In the genomic region with DNA sequence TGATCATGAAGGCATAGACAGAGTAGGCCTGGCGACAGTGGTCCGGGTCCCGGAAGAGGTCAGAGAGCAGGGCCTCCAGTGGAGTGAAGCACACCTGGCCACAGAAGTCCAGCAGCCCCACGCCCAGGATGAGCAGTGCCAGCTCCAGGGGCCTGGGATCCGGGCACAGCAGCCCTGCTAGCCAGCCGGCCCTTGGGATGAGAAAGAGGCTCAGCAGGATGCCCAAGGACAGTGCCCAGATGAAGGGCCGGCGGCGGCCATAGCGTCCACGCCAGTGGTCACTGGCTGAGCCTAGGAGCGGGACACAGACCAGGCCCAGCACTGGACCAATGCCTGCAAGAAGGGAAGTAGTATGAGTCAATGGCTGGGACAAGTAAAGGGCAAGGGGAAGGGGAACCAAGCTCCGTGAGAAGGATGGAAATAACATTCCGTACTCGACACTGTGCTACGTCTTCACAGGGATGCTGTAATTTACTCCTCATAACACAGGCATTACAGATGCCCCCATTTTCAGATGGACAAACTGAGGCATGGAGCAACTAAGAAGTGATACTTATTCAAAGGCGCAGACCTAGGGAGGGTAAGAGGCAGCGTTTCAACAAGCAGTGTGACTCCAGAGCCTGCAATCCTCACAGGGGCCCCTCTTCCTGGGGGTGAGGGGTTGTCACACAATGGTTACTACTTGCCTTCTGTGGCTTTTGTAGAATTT, we compare ENCODE assay signal across 1 cellular context.
A peak's percentile ranks its signal among the peaks of the same experiment; 100 is the strongest.
TF ChIP-seq lines count a peak whose summit lies in the region.

No MANE protein-coding gene starts in this region.

TF ChIP-seq in endothelial cell of umbilical vein, 7 proteins besides CTCF, POLR2A, EP300 and RAD21:
- TF ChIP-seq POLR2AphosphoS5 (IDR thresholded peaks at IDR 0.05; ENCODE audit: insufficient read depth, low read depth, low read length): peak; percentile 52
- TF ChIP-seq MAX (IDR thresholded peaks at IDR 0.05; ENCODE audit: insufficient read depth, insufficient read length): no peak
